Comparison of ENCODE assay signal across 18 cellular contexts in genomic region chr15:98893407-98893806, GRCh38.
DNase-seq lines count a peak whose midpoint lies in the region; ATAC-seq and TF ChIP-seq lines count a peak whose summit lies in the region.
"Had no signal": no experiment of that assay in that cellular context is flagged by ENCODE, and none has a peak within 500 bp of the region (broad histone marks: within the 10 kb centered on the region; RNA-seq: fewer than 3 reads in every experiment).

No MANE protein-coding gene starts in this region.

- POLR2A ChIA-PET in RWPE1 (lab: Yijun Ruan, JAX; ENCODE audit: low non-redundant PET) = no interaction called here

- H3K36me3 ChIP-seq in ACC112 (ENCODE audit: insufficient read depth, low read length) = no peaks in the 10 kb centered on the region
- peaks cover 9 to 12% of the 10 kb centered on the region in 2 experiments for H3K36me3 ChIP-seq in trophoblast cell (ENCODE audit: control insufficient read depth in 1 of 2, insufficient read depth in 2 of 2, low read length in 2 of 2)
- no peaks in the 10 kb centered on the region for H3K36me3 ChIP-seq in mucosa of descending colon (ENCODE audit: low read depth)

- peak overlapping the region; percentile 8 for H3K4ac ChIP-seq in trophoblast cell (ENCODE audit: low read depth, low read length)

- H3K9me3 ChIP-seq in trophoblast cell (ENCODE audit: insufficient read depth, low read depth, low read length) (peaks cover 3% of the 10 kb centered on the region), mucosa of descending colon (no peaks in the 10 kb centered on the region)

- peaks cover 58% of the 10 kb centered on the region for H3K79me1 ChIP-seq in trophoblast cell (ENCODE audit: low read length)

- H3K27me3 ChIP-seq in ACC112 (ENCODE audit: insufficient read depth, low read length) (no peaks in the 10 kb centered on the region), trophoblast cell (ENCODE audit: insufficient read depth, low read length) (no peaks in the 10 kb centered on the region)
- H3K27me3 ChIP-seq: BLaER1 treated with 17β-estradiol and CSF1 and Interleukin-3, amounts not matched to agents 10 nM and 100 nM had no signal

- peak overlapping the region; percentile 44 for H2BK120ac ChIP-seq in trophoblast cell (ENCODE audit: insufficient read depth, low read length, poor library complexity)

- WGBS in trophoblast cell (ENCODE audit: extremely low coverage, insufficient coverage, insufficient read length) = no CpG with 5 or more reads among the region's 6 CpGs

- peak; percentile 30 for ATAC-seq in esophagus mucosa
- ATAC-seq in mucosa of descending colon = no peak
- no peak for ATAC-seq in HG03442 (IDR thresholded peaks at IDR 0.05; ENCODE audit: unreplicated experiment)
- ATAC-seq: GM23338, HCT116 had no signal

- H2BK12ac ChIP-seq in trophoblast cell (ENCODE audit: low read length) = peak overlapping the region; percentile 97

- H2AFZ ChIP-seq in ACC112 (ENCODE audit: low read length, unreplicated experiment) = no peak overlapping the region
- no peak overlapping the region for H2AFZ ChIP-seq in trophoblast cell (ENCODE audit: insufficient read depth, low read length, poor library complexity)
- H2AFZ ChIP-seq: GM23338 had no signal

- no peak overlapping the region for H3K23ac ChIP-seq in trophoblast cell (ENCODE audit: low read length)

- H3K4me2 ChIP-seq in trophoblast cell (ENCODE audit: low read length) = no peak overlapping the region
- H3K4me2 ChIP-seq: BLaER1 treated with 17β-estradiol and CSF1 and Interleukin-3, amounts not matched to agents 10 nM and 100 nM; GM23338 had no signal

- H3K4me1 ChIP-seq in ACC112 (ENCODE audit: control insufficient read depth, insufficient read depth, low read length, unreplicated experiment) = peaks cover 52% of the 10 kb centered on the region
- H3K4me1 ChIP-seq in trophoblast cell (ENCODE audit: control insufficient read depth in 1 of 2, insufficient read depth in 2 of 2, low read length in 2 of 2) = peaks cover 23 to 45% of the 10 kb centered on the region in 2 experiments
- no peaks in the 10 kb centered on the region for H3K4me1 ChIP-seq in mucosa of descending colon (ENCODE audit: low read depth)

- peak overlapping the region; percentile 61 for H2BK5ac ChIP-seq in trophoblast cell (ENCODE audit: low read depth, low read length, poor library complexity)

- TF ChIP-seq CTCF in RWPE1 (conservative IDR thresholded peaks at IDR 0.05; ENCODE audit: low read depth) (no peak), mucosa of descending colon (IDR thresholded peaks at IDR 0.05) (no peak)

- H3K14ac ChIP-seq in trophoblast cell (ENCODE audit: low read length) = peak overlapping the region; percentile 55

- H3K9ac ChIP-seq in trophoblast cell (ENCODE audit: low read length) = no peak overlapping the region
- H3K9ac ChIP-seq: BLaER1 treated with 17β-estradiol and CSF1 and Interleukin-3, amounts not matched to agents 10 nM and 100 nM had no signal

- peak overlapping the region; percentile 78 for H2AK5ac ChIP-seq in trophoblast cell (ENCODE audit: low read length)

- H4K91ac ChIP-seq in trophoblast cell (ENCODE audit: low read depth, low read length) = peak overlapping the region; percentile 61

- no peak overlapping the region for H3K18ac ChIP-seq in trophoblast cell (ENCODE audit: low read length)

- H3K4me3 ChIP-seq in ACC112 (ENCODE audit: low read depth, low read length) (no peak overlapping the region), trophoblast cell (ENCODE audit: low read depth, low read length) (no peak overlapping the region), mucosa of descending colon (no peak overlapping the region)
- H3K4me3 ChIP-seq: BLaER1 treated with 17β-estradiol and CSF1 and Interleukin-3, amounts not matched to agents 10 nM and 100 nM; GM23338 had no signal

- intact Hi-C loops in mucosa of descending colon (cut with DNase I, micrococcal nuclease) = no loop called here

- no peak for DNase-seq in RWPE1 (ENCODE audit: low spot score)
- no peak for DNase-seq in trophoblast cell
- DNase-seq in NCI-H748 (lab: John Stamatoyannopoulos, UW; ENCODE audit: unreplicated experiment) = no peak
- no peak for DNase-seq in mucosa of descending colon
- no peak for DNase-seq in activated naive CD4-positive, alpha-beta T cell treated with anti-CD3 and anti-CD28 coated beads, Interleukin-2, amount 50 U/mL, for 16 hours
- DNase-seq: CD8-positive, alpha-beta memory T cell; GF-D8; KBM-7; NCI-H1436 treated with DMSO at 0.1 percent for 48 hours; NCI-H2081; NCI-H510A; SHP77 treated with DMSO at 0.1 percent for 48 hours had no signal

- no peak overlapping the region for H4K12ac ChIP-seq in trophoblast cell (ENCODE audit: low read depth, low read length)

- H4K8ac ChIP-seq in trophoblast cell (ENCODE audit: low read depth, low read length) = peak overlapping the region; percentile 53

- CTCF ChIA-PET in RWPE1 (lab: Yijun Ruan, JAX) = no interaction called here

- H3K79me2 ChIP-seq in ACC112 (ENCODE audit: control insufficient read depth, insufficient read depth, low read length, unreplicated experiment) (peaks cover 31% of the 10 kb centered on the region), trophoblast cell (ENCODE audit: control insufficient read depth, insufficient read depth, low read length, poor library complexity) (peaks cover 18% of the 10 kb centered on the region)

- H3K27ac ChIP-seq in ACC112 (ENCODE audit: low read depth, low read length) (peak overlapping the region; percentile 99), RWPE1 (peak overlapping the region; percentile 26; the same call in 1 of the 2 replicates), trophoblast cell (ENCODE audit: low read depth, low read length) (no peak overlapping the region)
- H3K27ac ChIP-seq: BLaER1 treated with 17β-estradiol and CSF1 and Interleukin-3, amounts not matched to agents 10 nM and 100 nM had no signal
